1 cellular context compared by ENCODE assay signal in genomic region chr13:40657961-40658360, GRCh38.
TF ChIP-seq lines count a peak whose summit lies in the region.

No MANE protein-coding gene starts in this region.

TF ChIP-seq in HepG2, 621 proteins besides CTCF, POLR2A, EP300 and RAD21 (continued from another document):
- TF ChIP-seq SIX4 (CRISPR knock-in tag; IDR thresholded peaks at IDR 0.05) (no peak), NFATC3 (CRISPR knock-in tag; IDR thresholded peaks at IDR 0.05) (no peak), GTF3A (CRISPR knock-in tag; conservative IDR thresholded peaks at IDR 0.05) (no peak), AGO2 (optimal IDR thresholded peaks at IDR 0.05; ENCODE audit: low read depth, low read length) (no peak), TCF7 (IDR thresholded peaks at IDR 0.05; ENCODE audit: low read depth) (no peak), PRDM10 (CRISPR knock-in tag; IDR thresholded peaks at IDR 0.05; ENCODE audit: low read depth) (no peak), ZNF788 (CRISPR knock-in tag; IDR thresholded peaks at IDR 0.05; ENCODE audit: borderline replicate concordance) (no peak), TBL1XR1 (IDR thresholded peaks at IDR 0.05; ENCODE audit: borderline replicate concordance, low read length, partially characterized antibody) (no peak), RFXAP (CRISPR knock-in tag; IDR thresholded peaks at IDR 0.05; ENCODE audit: borderline replicate concordance) (no peak)
